ENCODE assay signal across 8 cellular contexts in genomic region chr11:72736452-72737069, GRCh38. TPM values are rescaled to one million over a fixed set of nuclear protein-coding genes. Genes with fewer than 3 reads are reported as not detected.
DNase-seq lines count a peak whose midpoint lies in the region; ATAC-seq, FAIRE-seq and TF ChIP-seq lines count a peak whose summit lies in the region.

No MANE protein-coding gene starts in this region.

- H3K27ac ChIP-seq in SJCRH30 (no peak overlapping the region), right cardiac atrium (ENCODE audit: low read length) (peak overlapping the region; percentile 24)

- peaks cover 4% of the 10 kb centered on the region; the same call in 1 of the 2 replicates for H3K4me1 ChIP-seq in SJCRH30
- H3K4me1 ChIP-seq in right cardiac atrium (ENCODE audit: control insufficient read depth, insufficient read depth, low read length) = peaks cover 4% of the 10 kb centered on the region

- WGBS in right cardiac atrium = 26% methylated on average over 5 of the region's 5 CpGs

- TF ChIP-seq CTCF in GM13977 (IDR thresholded peaks at IDR 0.05; ENCODE audit: extremely low read depth, insufficient read depth, missing control alignments) = no peak

- intact Hi-C loops in right cardiac atrium (cut with DNase I) = no loop called here

- no peaks in the 10 kb centered on the region for H3K36me3 ChIP-seq in SJCRH30

- peak; percentile 47 to 68 for ATAC-seq in right cardiac atrium

- FAIRE-seq in GM18507 (lab: Jason Lieb, UNC) = peak; percentile 42

- in situ Hi-C loops in GM13977 (cut with MboI; ENCODE audit: low pct_unique_long_range_greater_than_20kb, low sequenced_read_pairs, unreplicated experiment) = no loop called here

- H3K9me3 ChIP-seq in SJCRH30 (replicated peaks) (no peaks in the 10 kb centered on the region), right cardiac atrium (ENCODE audit: control insufficient read depth, low read length) (no peaks in the 10 kb centered on the region)

- H3K27me3 ChIP-seq in SJCRH30 (no peaks in the 10 kb centered on the region), right cardiac atrium (ENCODE audit: control insufficient read depth, insufficient read depth) (no peaks in the 10 kb centered on the region)

- DNase-seq in GM18507 (ENCODE audit: extremely low spot score, insufficient read length, low read depth) (no peak), SJCRH30 (peak; percentile 35 to 49), right cardiac atrium (peak in 2 of 3 donors; percentile 79 to 81), dedifferentiated amniotic fluid mesenchymal stem cell (ENCODE audit: extremely low spot score) (no peak), HuH-7.5 (ENCODE audit: low spot score) (no peak), GM13977 (ENCODE audit: low spot score) (no peak)
- peak; percentile 79 for DNase-seq in activated effector memory CD4-positive, alpha-beta T cell treated with anti-CD3 and anti-CD28 coated beads, Interleukin-2, amount 50 U/mL, for 16 hours
- DNase-seq in stimulated activated CD4-positive, alpha-beta T cell treated with anti-CD3 and anti-CD28 coated beads, Interleukin-2, amount 100 ng/mL, for 4 hours (ENCODE audit: low read depth) = peak; percentile 46

- no peak overlapping the region for H3K4me3 ChIP-seq in SJCRH30
- no peak overlapping the region for H3K4me3 ChIP-seq in right cardiac atrium (ENCODE audit: low read length)

RNA-seq across cellular contexts. Expression of gene ARAP1, which starts 15.6 kb away (rescaled TPM):
- 19.0 and 22.1 TPM in 2 replicates for total RNA-seq in SJCRH30 (2014; rRNA removed; shearing (Covaris generic))
- 10 to 100 TPM; 51.8 to 62.5 (median 59.5) TPM for total RNA-seq in right cardiac atrium
- polyA plus RNA-seq in right cardiac atrium = 41.2 TPM

RNA-seq across cellular contexts. Expression of gene STARD10, which starts 57.3 kb away (rescaled TPM):
- 6.0 and 10.3 TPM in 2 replicates for total RNA-seq in SJCRH30 (2014; rRNA removed; shearing (Covaris generic))
- 100 to 1,000 TPM in 2 of 4 donors, 10 to 100 TPM in 2; 88.9 to 127 (median 106) TPM for total RNA-seq in right cardiac atrium
- 228 TPM for polyA plus RNA-seq in right cardiac atrium

Comparison
In these comparisons a context has a peak if more than half of its experiments do, and no peak if none do; other contexts are left out.
1. DNase-seq: peak in SJCRH30 (2 of 2), activated effector memory CD4-positive, alpha-beta T cell treated with anti-CD3 and anti-CD28 coated beads, Interleukin-2, amount 50 U/mL, for 16 hours (single experiment), right cardiac atrium (2 of 3) and stimulated activated CD4-positive, alpha-beta T cell treated with anti-CD3 and anti-CD28 coated beads, Interleukin-2, amount 100 ng/mL, for 4 hours (single experiment); none in GM18507 (single experiment), dedifferentiated amniotic fluid mesenchymal stem cell (single experiment), HuH-7.5 (single experiment) and GM13977 (single experiment).